2 cellular contexts compared by ENCODE assay signal in genomic region chr1:13829152-13829769, GRCh38.
TF ChIP-seq lines count a peak whose summit lies in the region.

No MANE protein-coding gene starts in this region.

TF ChIP-seq in IMR-90, 13 proteins besides CTCF, POLR2A, EP300 and RAD21:
- TF ChIP-seq CEBPB (IDR thresholded peaks at IDR 0.05; ENCODE audit: low read depth, low read length) (no peak), ELK1 (IDR thresholded peaks at IDR 0.05; ENCODE audit: borderline replicate concordance, low read depth, low read length) (no peak), CHD1 (IDR thresholded peaks at IDR 0.05; ENCODE audit: low read depth, low read length) (no peak), BHLHE40 (IDR thresholded peaks at IDR 0.05; ENCODE audit: low read depth, low read length) (no peak), NFE2L2 (IDR thresholded peaks at IDR 0.05; ENCODE audit: low read depth, low read length) (no peak), USF2 (IDR thresholded peaks at IDR 0.05; ENCODE audit: low read depth, low read length) (no peak), FOS (IDR thresholded peaks at IDR 0.05; ENCODE audit: low read depth, low read length) (no peak), RCOR1 (IDR thresholded peaks at IDR 0.05; ENCODE audit: insufficient replicate concordance, low read length) (no peak), RFX5 (IDR thresholded peaks at IDR 0.05; ENCODE audit: low read depth, low read length) (no peak), SMC3 (IDR thresholded peaks at IDR 0.05; ENCODE audit: low read depth, low read length) (no peak), MAZ (IDR thresholded peaks at IDR 0.05; ENCODE audit: borderline replicate concordance, low read depth, low read length) (no peak), MAFK (IDR thresholded peaks at IDR 0.05; ENCODE audit: low read depth, low read length) (no peak), MXI1 (IDR thresholded peaks at IDR 0.05; ENCODE audit: borderline replicate concordance, low read depth, low read length) (no peak)

TF ChIP-seq in K562, 482 proteins besides CTCF, POLR2A, EP300 and RAD21:
- no peak for TF ChIP-seq SMARCC2 (IDR thresholded peaks at IDR 0.05; ENCODE audit: low read depth)
- peak; percentile 42; the same call in 1 of the 2 replicates for TF ChIP-seq USF1 (CRISPR knock-in tag; IDR thresholded peaks at IDR 0.05)
- TF ChIP-seq USF2 (CRISPR knock-in tag; IDR thresholded peaks at IDR 0.05) = peak; percentile 52
- TF ChIP-seq HMGN3 (IDR thresholded peaks at IDR 0.05; ENCODE audit: borderline replicate concordance, extremely low read depth, insufficient read length, low read depth, low read length) = no peak
- no peak for TF ChIP-seq SFPQ (IDR thresholded peaks at IDR 0.05; ENCODE audit: low read depth, low read length)
- TF ChIP-seq WHSC1 (IDR thresholded peaks at IDR 0.05; ENCODE audit: low read length) = no peak
- no peak for TF ChIP-seq ZC3H4 (CRISPR knock-in tag; IDR thresholded peaks at IDR 0.05; ENCODE audit: borderline replicate concordance)
- no peak for TF ChIP-seq FIP1L1 (IDR thresholded peaks at IDR 0.05; ENCODE audit: low read depth, low read length, poor library complexity, severe bottlenecking)
- TF ChIP-seq TFE3 (CRISPR knock-in tag; IDR thresholded peaks at IDR 0.05) = peak; percentile 74
- TF ChIP-seq SRSF7 (optimal IDR thresholded peaks at IDR 0.05; ENCODE audit: low read depth, low read length) = no peak
- peak; percentile 48; the same call in 1 of the 2 replicates for TF ChIP-seq GABPB1 (CRISPR knock-in tag; IDR thresholded peaks at IDR 0.05)
- TF ChIP-seq ARNT (IDR thresholded peaks at IDR 0.05) = no peak
- no peak for TF ChIP-seq MAFG (tag; conservative IDR thresholded peaks at IDR 0.05)
- peak; percentile 62 for TF ChIP-seq RAD51 (IDR thresholded peaks at IDR 0.05; ENCODE audit: borderline replicate concordance, low read depth)
- TF ChIP-seq HNRNPK (IDR thresholded peaks at IDR 0.05; ENCODE audit: low read depth, low read length, poor library complexity, severe bottlenecking) = no peak
- no peak for TF ChIP-seq BHLHE40 (IDR thresholded peaks at IDR 0.05; ENCODE audit: low read length)
- no peak for TF ChIP-seq JUNB (CRISPR knock-in tag; conservative IDR thresholded peaks at IDR 0.05)
- no peak for TF ChIP-seq SUPT5H (IDR thresholded peaks at IDR 0.05)
- no peak for TF ChIP-seq KLF16 (IDR thresholded peaks at IDR 0.05)
- no peak for TF ChIP-seq DLX4 (CRISPR knock-in tag; IDR thresholded peaks at IDR 0.05)
- TF ChIP-seq PRPF4 (IDR thresholded peaks at IDR 0.05; ENCODE audit: insufficient read depth, low read depth, low read length, poor library complexity, severe bottlenecking) = no peak
- TF ChIP-seq KAT8 (IDR thresholded peaks at IDR 0.05; ENCODE audit: low read depth) = no peak
- TF ChIP-seq ARID3B (CRISPR knock-in tag; IDR thresholded peaks at IDR 0.05; ENCODE audit: borderline replicate concordance) = no peak
- TF ChIP-seq RFX5 (IDR thresholded peaks at IDR 0.05; ENCODE audit: low read depth, low read length) = no peak
TF ChIP-seq in K562: peak in this region for 5.
